Comparison of ENCODE assay signal across 8 cellular contexts in genomic region chr16:85759631-85760419, GRCh38. TPM values are rescaled to one million over a fixed set of nuclear protein-coding genes. Genes with fewer than 3 reads are reported as not detected.
A peak's percentile ranks its signal among the peaks of the same experiment; 100 is the strongest.
DNase-seq lines count a peak whose midpoint lies in the region; ATAC-seq and TF ChIP-seq lines count a peak whose summit lies in the region.

No MANE protein-coding gene starts in this region.

- no peak overlapping the region for H3K9ac ChIP-seq in mesenchymal stem cell (ENCODE audit: low read length)

- no peak overlapping the region for H2BK120ac ChIP-seq in mesenchymal stem cell (ENCODE audit: low read depth, low read length)

- peak overlapping the region; percentile 55 for H3K4me3 Mint-ChIP-seq in memory B cell
- no peak overlapping the region for H3K4me3 Mint-ChIP-seq in activated T-helper 1 cell treated with anti-CD3 and anti-CD28 coated beads, Interleukin-12 subunit alpha, Interleukin-12 subunit beta, Interleukin-2, Interleukin-4 antibody, amounts not matched to agents 30 ng/mL and 10 ng/mL and 1 ng/mL, durations not matched to agents 14 hours and 24 hours and 36 hours

- H2AK5ac ChIP-seq in mesenchymal stem cell (ENCODE audit: low read length, severe bottlenecking): no peak overlapping the region

- no peak overlapping the region for H2BK5ac ChIP-seq in mesenchymal stem cell (ENCODE audit: low read depth, low read length, poor library complexity, severe bottlenecking)

- no peak overlapping the region for H4K91ac ChIP-seq in mesenchymal stem cell (ENCODE audit: low read length)

- H3K9me2 ChIP-seq in DOHH2 (replicated peaks; ENCODE audit: control insufficient read depth, low read length): no peaks in the 10 kb centered on the region

- H3K4me2 ChIP-seq in DOHH2 (ENCODE audit: low read length) (peak overlapping the region; percentile 82), mesenchymal stem cell (ENCODE audit: low read length, poor library complexity, severe bottlenecking) (no peak overlapping the region)

- H3K27ac ChIP-seq in DOHH2 (ENCODE audit: low read depth, low read length) (peak overlapping the region; percentile 42), mesenchymal stem cell (ENCODE audit: low read length, poor library complexity, severe bottlenecking) (no peak overlapping the region)

- peaks cover 31% of the 10 kb centered on the region for H3F3A ChIP-seq in DOHH2 (ENCODE audit: control insufficient read depth, insufficient read depth)

- H3K18ac ChIP-seq in mesenchymal stem cell (ENCODE audit: low read depth in 1 of 2, low read length in 2 of 2): no peak overlapping the region

- no peak overlapping the region for H2AFZ ChIP-seq in mesenchymal stem cell (ENCODE audit: low read depth, low read length)

- H3K23ac ChIP-seq in mesenchymal stem cell (ENCODE audit: low read length in 2 of 2): no peak overlapping the region

- H3K4me3 ChIP-seq in DOHH2 (ENCODE audit: low read length) (peak overlapping the region; percentile 51), mesenchymal stem cell (ENCODE audit: insufficient read depth in 1 of 2, low read depth in 1 of 2, low read length in 2 of 2) (no peak overlapping the region)

- H3K79me1 ChIP-seq in mesenchymal stem cell (replicated peaks; ENCODE audit: low read length, poor library complexity, severe bottlenecking): no peaks in the 10 kb centered on the region

- peak; percentile 80 for TF ChIP-seq CTCF in DOHH2 (IDR thresholded peaks at IDR 0.05; ENCODE audit: low read depth, low read length, poor library complexity, severe bottlenecking)

- peak; percentile 57 to 76 for DNase-seq in Kasumi-1 (lab: John Stamatoyannopoulos, UW)
- DNase-seq in activated CD8-positive, alpha-beta memory T cell treated with anti-CD3 and anti-CD28 coated beads, Interleukin-2, amount 50 U/mL, for 48 hours: peak; percentile 66
- DNase-seq in memory B cell (ENCODE audit: low spot score in 2 of 2): peak; percentile 54 to 65
- no peak for DNase-seq in mesenchymal stem cell
- no peak for DNase-seq in activated effector memory CD4-positive, alpha-beta T cell treated with Interleukin-2 at 50 U/mL for 16 hours
- DNase-seq in activated T-helper 1 cell treated with anti-CD3 and anti-CD28 coated beads, Interleukin-12 subunit alpha, Interleukin-12 subunit beta, Interleukin-2, Interleukin-4 antibody, amounts not matched to agents 30 ng/mL and 10 ng/mL and 1 ng/mL, durations not matched to agents 14 hours and 24 hours and 36 hours (ENCODE audit: low spot score): no peak

- peak overlapping the region; percentile 65 for H3K27ac Mint-ChIP-seq in memory B cell
- no peak overlapping the region for H3K27ac Mint-ChIP-seq in activated T-helper 1 cell treated with anti-CD3 and anti-CD28 coated beads, Interleukin-12 subunit alpha, Interleukin-12 subunit beta, Interleukin-2, Interleukin-4 antibody, amounts not matched to agents 30 ng/mL and 10 ng/mL and 1 ng/mL, durations not matched to agents 14 hours and 24 hours and 36 hours

- no peaks in the 10 kb centered on the region for H3K27me3 Mint-ChIP-seq in memory B cell
- peaks cover 18% of the 10 kb centered on the region for H3K27me3 Mint-ChIP-seq in activated T-helper 1 cell treated with anti-CD3 and anti-CD28 coated beads, Interleukin-12 subunit alpha, Interleukin-12 subunit beta, Interleukin-2, Interleukin-4 antibody, amounts not matched to agents 30 ng/mL and 10 ng/mL and 1 ng/mL, durations not matched to agents 14 hours and 24 hours and 36 hours (ENCODE audit: insufficient read depth)

- H3K4ac ChIP-seq in mesenchymal stem cell (ENCODE audit: low read depth in 1 of 2, low read length in 2 of 2): no peak overlapping the region

- peaks cover 10% of the 10 kb centered on the region; the same call in 1 of the 2 replicates for H4K20me1 ChIP-seq in DOHH2 (ENCODE audit: control insufficient read depth, insufficient read depth, low read depth, low read length)

- intact Hi-C loops in activated T-helper 1 cell treated with anti-CD3 and anti-CD28 coated beads, Interleukin-12 subunit alpha, Interleukin-12 subunit beta, Interleukin-2, Interleukin-4 antibody, amounts not matched to agents 30 ng/mL and 10 ng/mL and 1 ng/mL, durations not matched to agents 14 hours and 24 hours and 36 hours (cut with micrococcal nuclease): no loop called here

- no peaks in the 10 kb centered on the region for H3K36me3 Mint-ChIP-seq in memory B cell
- no peaks in the 10 kb centered on the region for H3K36me3 Mint-ChIP-seq in activated T-helper 1 cell treated with anti-CD3 and anti-CD28 coated beads, Interleukin-12 subunit alpha, Interleukin-12 subunit beta, Interleukin-2, Interleukin-4 antibody, amounts not matched to agents 30 ng/mL and 10 ng/mL and 1 ng/mL, durations not matched to agents 14 hours and 24 hours and 36 hours (ENCODE audit: low read depth)

- H3K27me3 ChIP-seq in DOHH2 (ENCODE audit: control insufficient read depth, low read length) (peaks cover 60% of the 10 kb centered on the region), mesenchymal stem cell (ENCODE audit: control insufficient read depth in 1 of 2, insufficient read depth in 1 of 2, low read length in 2 of 2) (peaks cover 26 to 34% of the 10 kb centered on the region in 2 experiments)

- no peak overlapping the region for H2BK12ac ChIP-seq in mesenchymal stem cell (ENCODE audit: low read length in 2 of 2)

- H3K9me3 Mint-ChIP-seq in memory B cell: peaks cover 2% of the 10 kb centered on the region
- no peaks in the 10 kb centered on the region for H3K9me3 Mint-ChIP-seq in activated T-helper 1 cell treated with anti-CD3 and anti-CD28 coated beads, Interleukin-12 subunit alpha, Interleukin-12 subunit beta, Interleukin-2, Interleukin-4 antibody, amounts not matched to agents 30 ng/mL and 10 ng/mL and 1 ng/mL, durations not matched to agents 14 hours and 24 hours and 36 hours

- H3K4me1 ChIP-seq in DOHH2 (ENCODE audit: control insufficient read depth, low read length) (peaks cover 61% of the 10 kb centered on the region), mesenchymal stem cell (ENCODE audit: control insufficient read depth, insufficient read depth, low read depth, low read length) (peaks cover 7% of the 10 kb centered on the region)

- H2BK15ac ChIP-seq in mesenchymal stem cell (ENCODE audit: low read depth, poor library complexity, severe bottlenecking): no peak overlapping the region

- H3K14ac ChIP-seq in mesenchymal stem cell (ENCODE audit: low read length in 2 of 2): no peak overlapping the region

- H3K4me1 Mint-ChIP-seq in memory B cell: peaks cover 45% of the 10 kb centered on the region
- no peaks in the 10 kb centered on the region for H3K4me1 Mint-ChIP-seq in activated T-helper 1 cell treated with anti-CD3 and anti-CD28 coated beads, Interleukin-12 subunit alpha, Interleukin-12 subunit beta, Interleukin-2, Interleukin-4 antibody, amounts not matched to agents 30 ng/mL and 10 ng/mL and 1 ng/mL, durations not matched to agents 14 hours and 24 hours and 36 hours (ENCODE audit: low read depth)

- no peak for ATAC-seq in memory B cell (ENCODE audit: low read depth)
- no peak for ATAC-seq in HG03571 (IDR thresholded peaks at IDR 0.05; ENCODE audit: unreplicated experiment)

- H3K9me3 ChIP-seq in DOHH2 (ENCODE audit: control insufficient read depth, insufficient read depth, low read length) (no peaks in the 10 kb centered on the region), mesenchymal stem cell (ENCODE audit: control insufficient read depth, low read length) (no peaks in the 10 kb centered on the region)

- no peak overlapping the region for H4K8ac ChIP-seq in mesenchymal stem cell (ENCODE audit: low read length)

- H3K36me3 ChIP-seq in DOHH2 (ENCODE audit: control insufficient read depth, low read length) (no peaks in the 10 kb centered on the region), mesenchymal stem cell (ENCODE audit: control insufficient read depth in 1 of 2, insufficient read depth in 2 of 2, low read depth in 1 of 2, low read length in 2 of 2) (no peaks in the 10 kb centered on the region)

- no peaks in the 10 kb centered on the region for H3K79me2 ChIP-seq in DOHH2 (ENCODE audit: control insufficient read depth, low read length)

- WGBS in mesenchymal stem cell: 75% methylated on average over 18 of the region's 20 CpGs

RNA-seq across cellular contexts. Expression of gene C16orf74, which starts 8.9 kb away (rescaled TPM):
- 6.1 TPM for polyA plus RNA-seq in mesenchymal stem cell (2013, experiment 1 of 2)
- polyA plus RNA-seq in mesenchymal stem cell (2013, experiment 2 of 2): 6.5 TPM
- total RNA-seq in activated T-helper 1 cell treated with anti-CD3 and anti-CD28 coated beads, Interleukin-12 subunit alpha, Interleukin-12 subunit beta, Interleukin-2, Interleukin-4 antibody, amounts not matched to agents 30 ng/mL and 10 ng/mL and 1 ng/mL, durations not matched to agents 14 hours and 24 hours and 36 hours: 0.17 TPM in 1 of 2 replicates, not detected in the other

RNA-seq across cellular contexts. Expression of gene EMC8, which starts 39.5 kb away (rescaled TPM):
- polyA plus RNA-seq in mesenchymal stem cell (2013, experiment 1 of 2): 26.5 TPM
- polyA plus RNA-seq in mesenchymal stem cell (2013, experiment 2 of 2): 26.0 TPM
- total RNA-seq in activated T-helper 1 cell treated with anti-CD3 and anti-CD28 coated beads, Interleukin-12 subunit alpha, Interleukin-12 subunit beta, Interleukin-2, Interleukin-4 antibody, amounts not matched to agents 30 ng/mL and 10 ng/mL and 1 ng/mL, durations not matched to agents 14 hours and 24 hours and 36 hours: 49.5 and 51.1 TPM in 2 replicates

RNA-seq across cellular contexts. Expression of gene COX4I1, which starts 39.7 kb away (rescaled TPM):
- 933 TPM for polyA plus RNA-seq in mesenchymal stem cell (2013, experiment 1 of 2)
- 903 TPM for polyA plus RNA-seq in mesenchymal stem cell (2013, experiment 2 of 2)
- total RNA-seq in activated T-helper 1 cell treated with anti-CD3 and anti-CD28 coated beads, Interleukin-12 subunit alpha, Interleukin-12 subunit beta, Interleukin-2, Interleukin-4 antibody, amounts not matched to agents 30 ng/mL and 10 ng/mL and 1 ng/mL, durations not matched to agents 14 hours and 24 hours and 36 hours: 544 and 558 TPM in 2 replicates

Comparison
In these comparisons a context has a peak if more than half of its experiments do, and no peak if none do; other contexts are left out.
1. DNase-seq: peak in Kasumi-1 (2 of 2), activated CD8-positive, alpha-beta memory T cell treated with anti-CD3 and anti-CD28 coated beads, Interleukin-2, amount 50 U/mL, for 48 hours (single experiment) and memory B cell (2 of 2); none in mesenchymal stem cell (single experiment), activated effector memory CD4-positive, alpha-beta T cell treated with Interleukin-2 at 50 U/mL for 16 hours (single experiment) and activated T-helper 1 cell treated with anti-CD3 and anti-CD28 coated beads, Interleukin-12 subunit alpha, Interleukin-12 subunit beta, Interleukin-2, Interleukin-4 antibody, amounts not matched to agents 30 ng/mL and 10 ng/mL and 1 ng/mL, durations not matched to agents 14 hours and 24 hours and 36 hours (single experiment).